ENCODE assay signal across 3 cellular contexts in genomic region chr14:103247169-103247606, GRCh38.
A peak's percentile ranks its signal among the peaks of the same experiment; 100 is the strongest.
TF ChIP-seq lines count a peak whose summit lies in the region.

No MANE protein-coding gene starts in this region.

TF ChIP-seq in A549, 52 proteins besides CTCF, POLR2A, EP300 and RAD21:
- TF ChIP-seq PBX3 (IDR thresholded peaks at IDR 0.05), result no peak
- TF ChIP-seq SMC3 (IDR thresholded peaks at IDR 0.05), result no peak
- no peak for TF ChIP-seq E2F6 (IDR thresholded peaks at IDR 0.05; ENCODE audit: borderline replicate concordance, low read depth)
- peak in 1 of 2 experiments; percentile 48; a peak in 1 of 4 replicates for TF ChIP-seq CEBPB (IDR thresholded peaks at IDR 0.05)
- TF ChIP-seq BCL3 (IDR thresholded peaks at IDR 0.05), result no peak
- TF ChIP-seq HDAC2 (IDR thresholded peaks at IDR 0.05), result no peak
- no peak for TF ChIP-seq NR3C1 (IDR thresholded peaks at IDR 0.05)
- no peak for TF ChIP-seq CHD4 (IDR thresholded peaks at IDR 0.05; ENCODE audit: borderline replicate concordance)

TF ChIP-seq in IMR-90, 13 proteins besides CTCF, POLR2A, EP300 and RAD21:
- TF ChIP-seq CEBPB (IDR thresholded peaks at IDR 0.05; ENCODE audit: low read depth, low read length), result peak; percentile 34; the same call in 1 of the 2 replicates
- TF ChIP-seq NFE2L2 (IDR thresholded peaks at IDR 0.05; ENCODE audit: low read depth, low read length), result no peak
- TF ChIP-seq RCOR1 (IDR thresholded peaks at IDR 0.05; ENCODE audit: insufficient replicate concordance, low read length), result no peak
- TF ChIP-seq SMC3 (IDR thresholded peaks at IDR 0.05; ENCODE audit: low read depth, low read length), result no peak

TF ChIP-seq in H1, 55 proteins besides CTCF, POLR2A, EP300 and RAD21:
- TF ChIP-seq CEBPB (IDR thresholded peaks at IDR 0.05; ENCODE audit: low read depth, low read length) (0 out of 2 replicates have a peak, but pooled peaks have one; percentile 20), HDAC6 (IDR thresholded peaks at IDR 0.05; ENCODE audit: low read depth, low read length) (no peak)
